In genomic region chr17:59680314-59680713, GRCh38 we compare ENCODE assay signal across 20 cellular contexts.
DNase-seq lines count a peak whose midpoint lies in the region.
"Had no signal": no experiment of that assay in that cellular context is flagged by ENCODE, and none has a peak within 500 bp of the region (broad histone marks: within the 10 kb centered on the region; RNA-seq: fewer than 3 reads in every experiment).

No MANE protein-coding gene starts in this region.

- H3K4me3 ChIP-seq in adipocyte (ENCODE audit: low read length), result peak overlapping the region; percentile 47
- H3K4me3 ChIP-seq: A549, HAP-1 had no signal

- H3K36me3 ChIP-seq in adipocyte (ENCODE audit: control insufficient read depth, insufficient read depth, low read length, severe bottlenecking), result peaks cover 100% of the 10 kb centered on the region

- no peaks in the 10 kb centered on the region for H3K9me3 ChIP-seq in adipocyte (ENCODE audit: control insufficient read depth, low read length)
- H3K9me3 ChIP-seq: A549, BE2C, HAP-1 had no signal

- no peaks in the 10 kb centered on the region for H3K27me3 ChIP-seq in adipocyte (replicated peaks; ENCODE audit: control insufficient read depth, insufficient read depth, low read length)
- H3K27me3 ChIP-seq: BE2C had no signal

- H3K4me1 ChIP-seq in adipocyte (ENCODE audit: control insufficient read depth, insufficient read depth, low read length), result peaks cover 28% of the 10 kb centered on the region
- H3K4me1 ChIP-seq: A549, BE2C, HAP-1 had no signal

- peak overlapping the region; percentile 9 for H3K9ac ChIP-seq in adipocyte (ENCODE audit: low read length)

- DNase-seq in AG08395 (ENCODE audit: low spot score), result peak; percentile 22
- peak; percentile 50 for DNase-seq in GM03348 (ENCODE audit: low spot score)
- no peak for DNase-seq in adipocyte (ENCODE audit: low read depth)
- DNase-seq in hepatic stellate cell (ENCODE audit: low spot score), result peak; percentile 30
- no peak for DNase-seq in HPDE6-E6E7 (ENCODE audit: extremely low spot score)
- no peak for DNase-seq in stimulated activated CD4-positive, alpha-beta T cell treated with anti-CD3 and anti-CD28 coated beads, Interleukin-4, amount 100 ng/mL, for 1 hour
- no peak for DNase-seq in NCI-H2107 treated with DMSO at 0.1 percent for 48 hours (lab: John Stamatoyannopoulos, UW; ENCODE audit: unreplicated experiment)
- no peak for DNase-seq in NCI-H446 treated with DMSO at 0.1 percent for 48 hours (lab: John Stamatoyannopoulos, UW)
- DNase-seq: BE2C; CD4-positive, alpha-beta memory T cell; DMS79 treated with DMSO at 0.1 percent for 48 hours; MM.1S; NCI-H1105; NCI-H1694 treated with DMSO at 0.1 percent for 48 hours; NCI-H2171; NCI-H510A treated with DMSO at 0.1 percent for 48 hours; SHP77 treated with DMSO at 0.1 percent for 48 hours; SW 1271 had no signal

Comparison
In these comparisons a context has a peak if more than half of its experiments do, and no peak if none do; other contexts are left out.
1. DNase-seq: peak in AG08395 (single experiment), GM03348 (single experiment) and hepatic stellate cell (single experiment); none in adipocyte (single experiment), HPDE6-E6E7 (single experiment), stimulated activated CD4-positive, alpha-beta T cell treated with anti-CD3 and anti-CD28 coated beads, Interleukin-4, amount 100 ng/mL, for 1 hour (single experiment), NCI-H2107 treated with DMSO at 0.1 percent for 48 hours (single experiment) and NCI-H446 treated with DMSO at 0.1 percent for 48 hours (single experiment).